In the genomic region with DNA sequence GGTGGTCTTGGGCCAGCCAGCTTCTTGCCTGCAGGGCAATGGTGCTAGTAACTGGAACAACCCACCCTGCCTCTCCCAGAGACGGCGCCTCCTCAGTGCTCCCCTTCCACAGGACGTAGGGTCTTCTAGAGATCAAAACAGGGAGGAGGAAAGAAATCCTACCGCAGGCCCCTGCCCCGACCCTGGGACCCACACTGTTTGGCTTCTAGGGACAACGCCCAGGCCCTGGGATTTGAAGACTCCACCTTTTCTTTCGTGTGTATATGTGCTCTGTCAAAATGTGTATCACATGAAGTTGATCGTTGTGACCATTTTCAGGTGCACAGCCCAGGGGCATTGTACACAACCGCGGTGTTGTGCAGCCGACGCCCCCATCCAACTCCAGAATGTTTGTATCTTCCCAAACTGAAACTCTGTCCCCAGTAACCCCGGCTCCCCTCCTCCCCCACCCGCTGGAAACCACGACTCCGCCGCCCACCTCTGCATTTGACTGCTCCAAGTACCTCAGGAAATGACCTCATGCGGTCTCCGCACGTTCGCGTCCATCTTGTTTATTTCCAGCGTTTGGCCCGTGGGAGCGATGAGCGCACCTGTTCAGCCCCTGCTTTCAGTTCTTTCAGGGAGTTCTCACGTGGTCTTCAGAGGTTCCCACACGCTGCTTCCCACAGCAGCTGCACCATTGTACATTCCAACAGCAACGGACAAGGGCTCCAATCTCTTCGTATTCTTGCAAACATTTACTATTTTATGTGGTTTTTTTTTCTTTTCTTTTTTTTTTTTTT, we compare ENCODE assay signal across 8 cellular contexts. TPM values are rescaled to one million over a fixed set of nuclear protein-coding genes. Genes with fewer than 3 reads are reported as not detected.
DNase-seq lines count a peak whose midpoint lies in the region; ATAC-seq and TF ChIP-seq lines count a peak whose summit lies in the region.

No MANE protein-coding gene starts in this region.

- no peaks in the 10 kb centered on the region for H3K9me3 ChIP-seq in vagina

- DNase-seq in NCI-H1092 treated with DMSO at 0.1 percent for 48 hours (lab: John Stamatoyannopoulos, UW), result peak; percentile 11
- DNase-seq in NCI-H1092 (lab: John Stamatoyannopoulos, UW), result no peak
- peak; percentile 61 to 69 for DNase-seq in activated naive CD4-positive, alpha-beta T cell treated with anti-CD3 and anti-CD28 coated beads, Interleukin-2, amount 50 U/mL, for 72 hours (ENCODE audit: low spot score in 2 of 2)
- peak; percentile 49 to 66 (median 53) for DNase-seq in stimulated activated CD4-positive, alpha-beta T cell treated with anti-CD3 and anti-CD28 coated beads, Interleukin-12 subunit alpha, Interleukin-12 subunit beta, amount 100 ng/mL, for 48 hours (ENCODE audit: low read depth in 2 of 3, low spot score in 1 of 3)
- no peak for DNase-seq in vagina (ENCODE audit: extremely low spot score in 2 of 2)
- no peak for DNase-seq in left cardiac atrium

- no peak overlapping the region for H3K27ac Mint-ChIP-seq in activated naive CD4-positive, alpha-beta T cell treated with anti-CD3 and anti-CD28 coated beads, Interleukin-2, amount 50 U/mL, for 72 hours

- no peaks in the 10 kb centered on the region for H3K36me3 ChIP-seq in vagina

- TF ChIP-seq POLR2A in Raji (IDR thresholded peaks at IDR 0.05; ENCODE audit: insufficient read depth, low read depth, low read length) (peak; percentile 72), vagina (IDR thresholded peaks at IDR 0.05) (no peak)

- TF ChIP-seq CTCF in vagina (IDR thresholded peaks at IDR 0.05), result no peak

- peak; percentile 48 for ATAC-seq in HG03103 (IDR thresholded peaks at IDR 0.05; ENCODE audit: low read depth, unreplicated experiment)
- peak; percentile 70 for ATAC-seq in activated naive CD4-positive, alpha-beta T cell treated with anti-CD3 and anti-CD28 coated beads, Interleukin-2, amount 50 U/mL, for 72 hours
- no peak for ATAC-seq in left cardiac atrium

- H3K27me3 ChIP-seq in vagina, result peaks cover 21% of the 10 kb centered on the region

- H3K9me3 Mint-ChIP-seq in activated naive CD4-positive, alpha-beta T cell treated with anti-CD3 and anti-CD28 coated beads, Interleukin-2, amount 50 U/mL, for 72 hours, result peaks cover 8 to 13% of the 10 kb centered on the region in 2 donors

- H3K36me3 Mint-ChIP-seq in activated naive CD4-positive, alpha-beta T cell treated with anti-CD3 and anti-CD28 coated beads, Interleukin-2, amount 50 U/mL, for 72 hours, result peaks cover 15 to 21% of the 10 kb centered on the region in 2 donors

- peaks cover 31% of the 10 kb centered on the region for H3K4me1 ChIP-seq in vagina

- H3K4me3 ChIP-seq in vagina, result no peak overlapping the region

- no peak overlapping the region for H3K27ac ChIP-seq in vagina

- intact Hi-C loops in vagina (cut with DNase I) (loop anchor here (5.0 kb wide), 1 partner anchor 108 kb away; no protein-coding TSS in a partner anchor), left cardiac atrium (cut with DNase I) (loop anchor here in 1 of 2 donors (1.0 kb wide), 2 partner anchors 38 to 110 kb away; no protein-coding TSS in a partner anchor)

RNA-seq across cellular contexts. Expression of a gene that starts 3.4 kb away (rescaled TPM):
- not detected for total RNA-seq in activated naive CD4-positive, alpha-beta T cell treated with anti-CD3 and anti-CD28 coated beads, Interleukin-2, amount 50 U/mL, for 72 hours
- total RNA-seq in vagina (not detected), left cardiac atrium (not detected)

RNA-seq across cellular contexts. Expression of a gene that starts 57.7 kb away (rescaled TPM):
- total RNA-seq in activated naive CD4-positive, alpha-beta T cell treated with anti-CD3 and anti-CD28 coated beads, Interleukin-2, amount 50 U/mL, for 72 hours, result 10 to 100 TPM; 17.5 to 22.0 TPM
- 2.5 TPM for total RNA-seq in vagina
- total RNA-seq in left cardiac atrium, result 1 to 10 TPM; 2.1 to 5.7 TPM

Comparison
In these comparisons a context has a peak if more than half of its experiments do, and no peak if none do; other contexts are left out.
1. DNase-seq: peak in NCI-H1092 treated with DMSO at 0.1 percent for 48 hours (single experiment), activated naive CD4-positive, alpha-beta T cell treated with anti-CD3 and anti-CD28 coated beads, Interleukin-2, amount 50 U/mL, for 72 hours (2 of 2) and stimulated activated CD4-positive, alpha-beta T cell treated with anti-CD3 and anti-CD28 coated beads, Interleukin-12 subunit alpha, Interleukin-12 subunit beta, amount 100 ng/mL, for 48 hours (3 of 3); none in NCI-H1092 (single experiment), vagina (0 of 2) and left cardiac atrium (single experiment).
2. ATAC-seq: peak in HG03103 (single experiment) and activated naive CD4-positive, alpha-beta T cell treated with anti-CD3 and anti-CD28 coated beads, Interleukin-2, amount 50 U/mL, for 72 hours (2 of 2); none in left cardiac atrium (0 of 2).